In the genomic region with DNA sequence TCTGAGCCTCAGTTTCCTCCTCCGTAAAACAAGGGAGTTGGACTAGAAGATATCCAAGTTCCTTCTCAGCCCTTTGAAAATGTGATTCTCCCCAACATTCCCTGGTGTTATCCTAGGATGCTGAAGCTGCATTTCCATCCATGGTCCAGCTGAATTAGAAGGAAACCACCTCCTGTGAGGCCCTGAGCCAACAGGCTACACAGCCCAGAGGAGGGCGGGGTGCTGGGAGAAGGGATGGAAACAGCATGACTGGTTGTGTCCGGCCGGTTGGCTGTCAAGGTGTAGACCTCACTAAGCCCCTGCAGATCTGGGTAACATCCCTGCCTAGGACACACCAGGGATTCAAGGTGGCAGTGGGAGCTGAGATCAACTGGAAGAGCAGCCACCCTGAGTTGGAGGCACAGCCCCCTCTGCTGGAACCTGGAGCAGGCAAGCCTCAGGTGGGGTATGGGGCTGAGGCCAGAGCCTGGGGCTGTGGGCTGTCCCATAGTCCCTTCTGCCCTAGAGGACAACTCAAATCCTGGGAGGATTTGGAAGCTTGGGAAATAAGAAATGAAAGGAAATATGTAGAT, we compare ENCODE assay signal across 19 cellular contexts.
DNase-seq lines count a peak whose midpoint lies in the region; ATAC-seq, FAIRE-seq and TF ChIP-seq lines count a peak whose summit lies in the region.
"Had no signal": no experiment of that assay in that cellular context is flagged by ENCODE, and none has a peak within 500 bp of the region (broad histone marks: within the 10 kb centered on the region; RNA-seq: fewer than 3 reads in every experiment).

No MANE protein-coding gene starts in this region.

- no peak overlapping the region for H3K27ac ChIP-seq in Panc1 (ENCODE audit: low read length)
- H3K27ac ChIP-seq in HepG2 (ENCODE audit: extremely low read length, insufficient read depth, low read length), result no peak overlapping the region
- H3K27ac ChIP-seq: cardiac muscle cell, left lung, Peyer's patch had no signal

- H3K79me2 ChIP-seq in HepG2 (ENCODE audit: insufficient read depth, low read length), result no peaks in the 10 kb centered on the region

- POLR2A ChIA-PET in Panc1 (lab: Charles Lee) (no interaction called here), HepG2 (lab: Yijun Ruan, JAX) (no interaction called here)

- H3K9me3 ChIP-seq in Panc1 (ENCODE audit: control insufficient read depth, insufficient read depth, low read depth, low read length), result no peaks in the 10 kb centered on the region
- no peaks in the 10 kb centered on the region for H3K9me3 ChIP-seq in HepG2 (ENCODE audit: low read length)
- H3K9me3 ChIP-seq: left lung, Peyer's patch had no signal

- WGBS in HepG2 (ENCODE audit: low lambda C conversion rate), result 37% methylated on average over 3 of the region's 4 CpGs

- H3K4me3 ChIP-seq in Panc1 (ENCODE audit: low read depth in 2 of 2, low read length in 2 of 2) (no peak overlapping the region), HepG2 (replicated peaks in 1 of 3; ENCODE audit: insufficient read depth in 1 of 3, low read depth in 2 of 3, low read length in 3 of 3) (no peak overlapping the region)
- H3K4me3 ChIP-seq: cardiac muscle cell, left lung, Peyer's patch had no signal

- TF ChIP-seq EP300 in HepG2 (IDR thresholded peaks at IDR 0.05; ENCODE audit: low read depth in 2 of 2, low read length in 2 of 2) (no peak), HepG2 (CRISPR knock-in tag; IDR thresholded peaks at IDR 0.05; ENCODE audit: borderline replicate concordance) (no peak)

- H3K36me3 ChIP-seq in Panc1 (ENCODE audit: control insufficient read depth, insufficient read depth, low read length), result peaks cover 5% of the 10 kb centered on the region
- no peaks in the 10 kb centered on the region for H3K36me3 ChIP-seq in HepG2 (replicated peaks in 1 of 2; ENCODE audit: control insufficient read depth in 1 of 2, insufficient read depth in 2 of 2, low read length in 2 of 2)
- H3K36me3 ChIP-seq: cardiac muscle cell, left lung, Peyer's patch had no signal

- no peaks in the 10 kb centered on the region for H3K27me3 ChIP-seq in Panc1 (ENCODE audit: control insufficient read depth, insufficient read depth, low read length)
- peaks cover 5 to 40% of the 10 kb centered on the region in 2 experiments; a peak in 4 of 5 replicates for H3K27me3 ChIP-seq in HepG2 (ENCODE audit: control insufficient read depth in 1 of 2, insufficient read depth in 2 of 2, low read length in 2 of 2)
- H3K27me3 ChIP-seq: Peyer's patch had no signal

- peak; percentile 74 for ATAC-seq in Panc1
- peak; percentile 84 for ATAC-seq in HepG2
- ATAC-seq in HG03432 (IDR thresholded peaks at IDR 0.05; ENCODE audit: unreplicated experiment), result no peak
- ATAC-seq in HG02759 (IDR thresholded peaks at IDR 0.05; ENCODE audit: unreplicated experiment), result no peak
- ATAC-seq: activated CD4-positive, CD25-positive, alpha-beta regulatory T cell treated with anti-CD3 and anti-CD28 coated beads, Interleukin-2, amount 50 U/mL, for 24 hours; left lung; naive thymus-derived CD4-positive, alpha-beta T cell; T-cell had no signal

- TF ChIP-seq CTCF in GM13977 (IDR thresholded peaks at IDR 0.05; ENCODE audit: extremely low read depth, insufficient read depth, missing control alignments), result peak; percentile 4
- TF ChIP-seq CTCF in Panc1 (IDR thresholded peaks at IDR 0.05), result no peak; the same call in 1 of the 2 replicates
- TF ChIP-seq CTCF in HepG2 (CRISPR knock-in tag; IDR thresholded peaks at IDR 0.05), result peak; percentile 63

- intact Hi-C loops in Panc1 (cut with micrococcal nuclease; ENCODE audit: unreplicated experiment) (no loop called here), HepG2 (cut with micrococcal nuclease; ENCODE audit: unreplicated experiment) (no loop called here)

- H3K9ac ChIP-seq in HepG2 (ENCODE audit: insufficient read depth, low read depth, low read length), result no peak overlapping the region

- BruUV-seq in Panc1 (replicated peaks; lab: Mats Ljungman, UMichigan) (no TSS peak), HepG2 (replicated peaks; lab: Mats Ljungman, UMichigan) (no TSS peak)

- FAIRE-seq in HepG2 (lab: Jason Lieb, UNC), result no peak

- no peak overlapping the region for H2AFZ ChIP-seq in HepG2 (ENCODE audit: low read length)

- no peak overlapping the region for H3K4me2 ChIP-seq in HepG2 (ENCODE audit: low read depth, low read length)

- H3K4me1 ChIP-seq in Panc1 (ENCODE audit: control insufficient read depth, insufficient read depth, low read length) (no peaks in the 10 kb centered on the region), HepG2 (ENCODE audit: insufficient read depth, low read length) (peaks cover 10% of the 10 kb centered on the region)
- H3K4me1 ChIP-seq: left lung, Peyer's patch had no signal

- no peaks in the 10 kb centered on the region for H4K20me1 ChIP-seq in HepG2 (ENCODE audit: insufficient read depth, low read length)

- in situ Hi-C loops in GM13977 (cut with MboI; ENCODE audit: low pct_unique_long_range_greater_than_20kb, low sequenced_read_pairs, unreplicated experiment) (no loop called here), Panc1 (cut with HindIII; ENCODE audit: low pct_unique_long_range_greater_than_20kb, low sequenced_read_pairs) (no loop called here), HepG2 (cut with HindIII; ENCODE audit: extremely low pct_ligation_motif_present, low pct_unique_long_range_greater_than_20kb) (no loop called here)

- DNase-seq in D341Med (ENCODE audit: low spot score) (peak; percentile 41), GM13977 (ENCODE audit: low spot score) (no peak), Panc1 (ENCODE audit: low read depth, low spot score) (no peak), HepG2 (ENCODE audit: low spot score) (no peak), ureter (ENCODE audit: low spot score) (no peak)
- DNase-seq: activated naive CD8-positive, alpha-beta T cell treated with anti-CD3 and anti-CD28 coated beads, Interleukin-2, amount 10 ng/mL, durations not matched to agents 7 days and 5 days; CD4-positive, alpha-beta T cell; GF-D8; HFFc6; MV-4-11; naive thymus-derived CD4-positive, alpha-beta T cell; stimulated activated CD4-positive, alpha-beta T cell treated with anti-CD3 and anti-CD28 coated beads, Interleukin-1b, Interleukin-23, amount 100 ng/mL, for 48 hours; T-cell had no signal

- TF ChIP-seq POLR2A in HepG2 (IDR thresholded peaks at IDR 0.05; ENCODE audit: insufficient read depth in 1 of 2, low read depth in 2 of 2, low read length in 2 of 2), result no peak

- TF ChIP-seq RAD21 in HepG2 (CRISPR knock-in tag; IDR thresholded peaks at IDR 0.05), result no peak

- CTCF ChIA-PET in Panc1 (lab: Charles Lee) (interaction anchor here (0.6 kb wide), 2 partner anchors 76 to 196 kb away, joined by 6 to 9 read pairs; no protein-coding TSS in a partner anchor), HepG2 (lab: Yijun Ruan, JAX; ENCODE audit: low intra/inter-chr PET ratio, low total read pairs) (no interaction called here)

TF ChIP-seq in HepG2, 621 proteins besides CTCF, POLR2A, EP300 and RAD21 (continues in another document):
- TF ChIP-seq STAG1 (CRISPR knock-in tag; IDR thresholded peaks at IDR 0.05) (peak; percentile 50), JDP2 (CRISPR knock-in tag; IDR thresholded peaks at IDR 0.05; ENCODE audit: borderline replicate concordance) (no peak), ZFP62 (CRISPR knock-in tag; IDR thresholded peaks at IDR 0.05) (no peak), ZNF577 (CRISPR knock-in tag; IDR thresholded peaks at IDR 0.05; ENCODE audit: borderline replicate concordance, low read depth) (no peak), ZNF207 (IDR thresholded peaks at IDR 0.05; ENCODE audit: borderline replicate concordance) (no peak), SOX6 (IDR thresholded peaks at IDR 0.05) (no peak), SOX6 (CRISPR knock-in tag; IDR thresholded peaks at IDR 0.05) (no peak), KAT7 (CRISPR knock-in tag; IDR thresholded peaks at IDR 0.05; ENCODE audit: borderline replicate concordance) (no peak), ZNF674 (CRISPR knock-in tag; IDR thresholded peaks at IDR 0.05; ENCODE audit: low read depth) (no peak), ZNF34 (CRISPR knock-in tag; IDR thresholded peaks at IDR 0.05; ENCODE audit: borderline replicate concordance) (no peak), ZNF256 (CRISPR knock-in tag; conservative IDR thresholded peaks at IDR 0.05) (no peak), ZFYVE20 (CRISPR knock-in tag; IDR thresholded peaks at IDR 0.05; ENCODE audit: borderline replicate concordance, low read depth) (no peak)
- TF ChIP-seq, protein P1, sequence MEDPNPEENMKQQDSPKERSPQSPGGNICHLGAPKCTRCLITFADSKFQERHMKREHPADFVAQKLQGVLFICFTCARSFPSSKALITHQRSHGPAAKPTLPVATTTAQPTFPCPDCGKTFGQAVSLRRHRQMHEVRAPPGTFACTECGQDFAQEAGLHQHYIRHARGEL (CRISPR knock-in tag; IDR thresholded peaks at IDR 0.05), result no peak
- TF ChIP-seq, protein P2, sequence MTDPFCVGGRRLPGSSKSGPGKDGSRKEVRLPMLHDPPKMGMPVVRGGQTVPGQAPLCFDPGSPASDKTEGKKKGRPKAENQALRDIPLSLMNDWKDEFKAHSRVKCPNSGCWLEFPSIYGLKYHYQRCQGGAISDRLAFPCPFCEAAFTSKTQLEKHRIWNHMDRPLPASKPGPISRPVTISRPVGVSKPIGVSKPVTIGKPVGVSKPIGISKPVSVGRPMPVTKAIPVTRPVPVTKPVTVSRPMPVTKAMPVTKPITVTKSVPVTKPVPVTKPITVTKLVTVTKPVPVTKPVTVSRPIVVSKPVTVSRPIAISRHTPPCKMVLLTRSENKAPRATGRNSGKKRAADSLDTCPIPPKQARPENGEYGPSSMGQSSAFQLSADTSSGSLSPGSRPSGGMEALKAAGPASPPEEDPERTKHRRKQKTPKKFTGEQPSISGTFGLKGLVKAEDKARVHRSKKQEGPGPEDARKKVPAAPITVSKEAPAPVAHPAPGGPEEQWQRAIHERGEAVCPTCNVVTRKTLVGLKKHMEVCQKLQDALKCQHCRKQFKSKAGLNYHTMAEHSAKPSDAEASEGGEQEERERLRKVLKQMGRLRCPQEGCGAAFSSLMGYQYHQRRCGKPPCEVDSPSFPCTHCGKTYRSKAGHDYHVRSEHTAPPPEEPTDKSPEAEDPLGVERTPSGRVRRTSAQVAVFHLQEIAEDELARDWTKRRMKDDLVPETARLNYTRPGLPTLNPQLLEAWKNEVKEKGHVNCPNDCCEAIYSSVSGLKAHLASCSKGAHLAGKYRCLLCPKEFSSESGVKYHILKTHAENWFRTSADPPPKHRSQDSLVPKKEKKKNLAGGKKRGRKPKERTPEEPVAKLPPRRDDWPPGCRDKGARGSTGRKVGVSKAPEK (CRISPR knock-in tag; IDR thresholded peaks at IDR 0.05; ENCODE audit: borderline replicate concordance), result no peak

Comparison
In these comparisons a context has a peak if more than half of its experiments do, and no peak if none do; other contexts are left out.
1. ATAC-seq: peak in Panc1 (single experiment) and HepG2 (single experiment); none in HG03432 (single experiment) and HG02759 (single experiment).